Comparison of ENCODE assay signal across 17 cellular contexts in the genomic region with DNA sequence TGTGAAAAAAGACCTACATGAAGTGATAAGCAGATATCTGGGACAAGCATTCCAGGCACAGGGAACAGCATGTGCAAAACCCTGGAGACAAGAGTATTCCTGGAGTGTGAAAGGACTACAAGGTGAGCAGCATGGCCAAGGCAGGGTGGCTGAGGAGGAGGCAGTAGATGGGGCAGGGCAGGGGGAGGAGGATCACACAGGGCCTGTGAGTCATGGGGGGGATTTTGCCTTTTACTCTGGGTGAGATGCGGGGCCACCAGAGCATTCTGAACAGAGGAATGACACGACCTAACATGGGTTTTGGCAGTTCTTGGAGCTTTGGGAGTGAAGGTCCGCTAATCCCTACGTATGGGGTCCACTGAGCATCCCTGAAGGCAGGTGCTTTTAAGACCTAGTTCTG.
DNase-seq lines count a peak whose midpoint lies in the region; ATAC-seq and TF ChIP-seq lines count a peak whose summit lies in the region.
"Had no signal": no experiment of that assay in that cellular context is flagged by ENCODE, and none has a peak within 500 bp of the region (broad histone marks: within the 10 kb centered on the region; RNA-seq: fewer than 3 reads in every experiment).

No MANE protein-coding gene starts in this region.

- peaks cover 38% of the 10 kb centered on the region for H3K4me1 ChIP-seq in RWPE2 (ENCODE audit: insufficient read depth, poor library complexity, severe bottlenecking)
- peaks cover 36% of the 10 kb centered on the region for H3K4me1 ChIP-seq in foreskin keratinocyte
- H3K4me1 ChIP-seq in OCI-LY7 (ENCODE audit: insufficient read depth, low read length, poor library complexity, severe bottlenecking): peaks cover under 1% of the 10 kb centered on the region
- H3K4me1 ChIP-seq: pancreas, sigmoid colon had no signal

- H3K4me2 ChIP-seq in OCI-LY7 (ENCODE audit: low read length): no peak overlapping the region
- H3K4me2 ChIP-seq: GM23338 had no signal

- H2AFZ ChIP-seq in OCI-LY7 (ENCODE audit: low read length): no peak overlapping the region
- H2AFZ ChIP-seq: GM23338 had no signal

- H3K9me3 ChIP-seq in RWPE2 (ENCODE audit: severe bottlenecking): no peaks in the 10 kb centered on the region
- H3K9me3 ChIP-seq in OCI-LY7 (ENCODE audit: low read length): no peaks in the 10 kb centered on the region
- H3K9me3 ChIP-seq: mucosa of descending colon, pancreas, sigmoid colon had no signal

- peak; percentile 46 to 68 for ATAC-seq in activated CD4-positive, CD25-positive, alpha-beta regulatory T cell treated with anti-CD3 and anti-CD28 coated beads, Interleukin-2, amount 50 U/mL, for 24 hours
- ATAC-seq in RWPE2 (ENCODE audit: low read depth) (no peak), foreskin keratinocyte (no peak)
- ATAC-seq: mucosa of descending colon; pancreas; stimulated activated memory B cell treated with anti-CD40 and anti-IgM and Interleukin-4, amounts not matched to agents 10 μg/mL and 1 μg/mL and 100 μg/mL, for 72 hours had no signal

- no peak for DNase-seq in activated CD4-positive, CD25-positive, alpha-beta regulatory T cell (lab: John Stamatoyannopoulos, UW)
- DNase-seq in RWPE2 (ENCODE audit: low spot score) (no peak), foreskin keratinocyte (no peak), MV-4-11 (lab: John Stamatoyannopoulos, UW) (no peak), OCI-LY7 (ENCODE audit: low spot score) (no peak), Kasumi-1 (lab: John Stamatoyannopoulos, UW) (no peak)
- DNase-seq in stimulated activated CD4-positive, alpha-beta T cell treated with anti-CD3 and anti-CD28 coated beads, Interleukin-2, amount 100 ng/mL, for 4 hours (ENCODE audit: low read depth): peak; percentile 63
- DNase-seq: foreskin fibroblast, mucosa of descending colon, NCI-H1092, pancreas, sigmoid colon, T-helper 9 cell had no signal

- peak overlapping the region; percentile 96 for H3K27ac ChIP-seq in RWPE2 (ENCODE audit: poor library complexity, severe bottlenecking)
- H3K27ac ChIP-seq in foreskin keratinocyte: peak overlapping the region; percentile 74
- no peak overlapping the region for H3K27ac ChIP-seq in OCI-LY7 (ENCODE audit: low read depth, low read length, poor library complexity, severe bottlenecking)
- H3K27ac ChIP-seq: 22Rv1, sigmoid colon had no signal

- no peaks in the 10 kb centered on the region for H3K27me3 ChIP-seq in RWPE2 (ENCODE audit: insufficient read depth, poor library complexity, severe bottlenecking)
- no peaks in the 10 kb centered on the region for H3K27me3 ChIP-seq in foreskin keratinocyte
- H3K27me3 ChIP-seq: pancreas, sigmoid colon had no signal

- no peaks in the 10 kb centered on the region for H4K20me1 ChIP-seq in OCI-LY7 (ENCODE audit: insufficient read depth, low read length)

- no peaks in the 10 kb centered on the region for H3K79me2 ChIP-seq in OCI-LY7 (ENCODE audit: insufficient read depth, low read depth, low read length)

- H3K9me2 ChIP-seq in OCI-LY7 (ENCODE audit: insufficient read depth, low read length): no peaks in the 10 kb centered on the region

- H3K36me3 ChIP-seq in RWPE2 (ENCODE audit: low read depth) (no peaks in the 10 kb centered on the region), OCI-LY7 (ENCODE audit: insufficient read depth, low read length) (no peaks in the 10 kb centered on the region)
- H3K36me3 ChIP-seq: pancreas, sigmoid colon had no signal

- CTCF ChIA-PET in OCI-LY7 (lab: Charles Lee; ENCODE audit: unreplicated experiment): no interaction called here

- POLR2A ChIA-PET in OCI-LY7 (lab: Charles Lee): interaction anchor here (1.4 kb wide), 1 partner anchor 9 kb away, joined by 3 read pairs; no protein-coding TSS in a partner anchor

- no TSS peak for BruUV-seq in OCI-LY7 (replicated peaks; lab: Mats Ljungman, UMichigan)

- TF ChIP-seq CTCF in RWPE2 (IDR thresholded peaks at IDR 0.05; ENCODE audit: poor library complexity, severe bottlenecking) (no peak), foreskin keratinocyte (conservative IDR thresholded peaks at IDR 0.05) (no peak), OCI-LY7 (conservative IDR thresholded peaks at IDR 0.05; ENCODE audit: low read length) (no peak)

- no peak overlapping the region for H3K4me3 ChIP-seq in RWPE2 (ENCODE audit: severe bottlenecking)
- no peak overlapping the region for H3K4me3 ChIP-seq in OCI-LY7 (ENCODE audit: low read depth, low read length, poor library complexity, severe bottlenecking)
- H3K4me3 ChIP-seq: GM23338, mucosa of descending colon, pancreas, sigmoid colon had no signal

- intact Hi-C loops in OCI-LY7 (cut with micrococcal nuclease; ENCODE audit: unreplicated experiment): no loop called here

Comparison
In these comparisons a context has a peak if more than half of its experiments do, and no peak if none do; other contexts are left out.
1. ATAC-seq: peak in activated CD4-positive, CD25-positive, alpha-beta regulatory T cell treated with anti-CD3 and anti-CD28 coated beads, Interleukin-2, amount 50 U/mL, for 24 hours (2 of 2); none in RWPE2 (single experiment) and foreskin keratinocyte (single experiment).